ENCODE assay signal across 13 cellular contexts in genomic region chr11:78337554-78337924, GRCh38.
DNase-seq lines count a peak whose midpoint lies in the region; TF ChIP-seq lines count a peak whose summit lies in the region.
"Had no signal": no experiment of that assay in that cellular context is flagged by ENCODE, and none has a peak within 500 bp of the region (broad histone marks: within the 10 kb centered on the region; RNA-seq: fewer than 3 reads in every experiment).

No MANE protein-coding gene starts in this region.

- H3K27me3 Mint-ChIP-seq in CD14-positive monocyte (ENCODE audit: low read depth in 3 of 3), result no peaks in the 10 kb centered on the region

- H3K79me2 ChIP-seq in smooth muscle cell (ENCODE audit: low read depth), result peaks cover 84% of the 10 kb centered on the region
- peaks cover 60% of the 10 kb centered on the region for H3K79me2 ChIP-seq in hepatocyte

- H3K4me2 ChIP-seq in smooth muscle cell (peak overlapping the region; percentile 48), hepatocyte (no peak overlapping the region)
- H3K4me2 ChIP-seq: BLaER1 had no signal

- H3K4me1 ChIP-seq in smooth muscle cell (ENCODE audit: low read depth) (peaks cover 4% of the 10 kb centered on the region), hepatocyte (ENCODE audit: insufficient read depth) (no peaks in the 10 kb centered on the region)

- H3K4me1 Mint-ChIP-seq in CD14-positive monocyte, result peaks cover 70% of the 10 kb centered on the region

- no peak overlapping the region for H3K9ac ChIP-seq in smooth muscle cell (ENCODE audit: low read depth)
- H3K9ac ChIP-seq: BLaER1 had no signal

- no peaks in the 10 kb centered on the region for H3K9me2 ChIP-seq in hepatocyte (replicated peaks; ENCODE audit: insufficient read depth)

- H3K9me3 Mint-ChIP-seq in CD14-positive monocyte, result peaks cover 0 to 4% (median 2%) of the 10 kb centered on the region in 7 donors

- H3K27ac Mint-ChIP-seq in CD14-positive monocyte, result peak overlapping the region in 6 of 7 donors; percentile 22 to 78 (median 60)

- H3K27ac ChIP-seq in HL-60 (replicated peaks) (peak overlapping the region; percentile 18), caudate nucleus (ENCODE audit: low read depth, low read length) (peak overlapping the region; percentile 27), smooth muscle cell (ENCODE audit: low read depth) (peak overlapping the region; percentile 75), hepatocyte (no peak overlapping the region)
- H3K27ac ChIP-seq: BLaER1 had no signal

- no peaks in the 10 kb centered on the region for H3K9me3 ChIP-seq in smooth muscle cell (replicated peaks; ENCODE audit: low read depth)
- H3K9me3 ChIP-seq in hepatocyte (ENCODE audit: low read depth), result peaks cover 7% of the 10 kb centered on the region

- H4K20me1 ChIP-seq in smooth muscle cell (ENCODE audit: low read depth) (no peaks in the 10 kb centered on the region), hepatocyte (ENCODE audit: insufficient read depth, poor library complexity, severe bottlenecking) (peaks cover 4% of the 10 kb centered on the region)

- intact Hi-C loops in CD14-positive monocyte (cut with micrococcal nuclease), result no loop called here

- WGBS in smooth muscle cell (ENCODE audit: low lambda C conversion rate), result 77% methylated on average over 2 of the region's 2 CpGs
- 79% methylated on average over 2 of the region's 2 CpGs for WGBS in hepatocyte (ENCODE audit: low lambda C conversion rate, missing lambda C conversion rate)

- H3F3A ChIP-seq in smooth muscle cell (ENCODE audit: low read depth), result peaks cover 7% of the 10 kb centered on the region

- no peaks in the 10 kb centered on the region for H3K27me3 ChIP-seq in HL-60 (ENCODE audit: insufficient read depth, poor library complexity, severe bottlenecking)
- no peaks in the 10 kb centered on the region for H3K27me3 ChIP-seq in smooth muscle cell (ENCODE audit: low read depth)
- no peaks in the 10 kb centered on the region for H3K27me3 ChIP-seq in hepatocyte
- H3K27me3 ChIP-seq: BLaER1 had no signal

- H3K36me3 Mint-ChIP-seq in CD14-positive monocyte, result peaks cover 15 to 27% of the 10 kb centered on the region in 2 donors

- H2AFZ ChIP-seq in smooth muscle cell (ENCODE audit: low read depth), result no peak overlapping the region
- H2AFZ ChIP-seq in hepatocyte, result no peak overlapping the region

- H3K4me3 Mint-ChIP-seq in CD14-positive monocyte, result no peak overlapping the region

- peaks cover 5% of the 10 kb centered on the region for H3K36me3 ChIP-seq in smooth muscle cell (ENCODE audit: low read depth)
- H3K36me3 ChIP-seq in hepatocyte (replicated peaks; ENCODE audit: insufficient read depth, low read depth), result no peaks in the 10 kb centered on the region

- DNase-seq in CD14-positive monocyte (ENCODE audit: low spot score) (no peak), HL-60 (ENCODE audit: low read depth in 1 of 2, low spot score in 1 of 2) (no peak), caudate nucleus (lab: John Stamatoyannopoulos, UW) (no peak), smooth muscle cell (lab: John Stamatoyannopoulos, UW; ENCODE audit: unreplicated experiment) (no peak), COLO668 (lab: John Stamatoyannopoulos, UW; ENCODE audit: unreplicated experiment) (no peak), AG20443 (ENCODE audit: low spot score) (no peak), hepatocyte (ENCODE audit: low spot score) (no peak)
- DNase-seq: NCI-H1048; NCI-H2107; NK-92 treated with Interleukin-12 subunit alpha and Interleukin-12 subunit beta, amount 100 ng/mL, for 24 hours; RPMI8226 had no signal

- no peak for TF ChIP-seq CTCF in CD14-positive monocyte (IDR thresholded peaks at IDR 0.05)
- no peak for TF ChIP-seq CTCF in HL-60 (IDR thresholded peaks at IDR 0.05; ENCODE audit: insufficient read depth, low read length)
- TF ChIP-seq CTCF in smooth muscle cell (IDR thresholded peaks at IDR 0.05; ENCODE audit: borderline replicate concordance, insufficient read depth, poor library complexity, severe bottlenecking), result no peak
- no peak for TF ChIP-seq CTCF in hepatocyte (IDR thresholded peaks at IDR 0.05; ENCODE audit: poor library complexity)

- H3K4me3 ChIP-seq in HL-60 (replicated peaks; ENCODE audit: insufficient read depth, low read length), result no peak overlapping the region
- H3K4me3 ChIP-seq in smooth muscle cell, result no peak overlapping the region
- H3K4me3 ChIP-seq in hepatocyte, result no peak overlapping the region
- H3K4me3 ChIP-seq: BLaER1, GM12878 had no signal
